In the genomic region with DNA sequence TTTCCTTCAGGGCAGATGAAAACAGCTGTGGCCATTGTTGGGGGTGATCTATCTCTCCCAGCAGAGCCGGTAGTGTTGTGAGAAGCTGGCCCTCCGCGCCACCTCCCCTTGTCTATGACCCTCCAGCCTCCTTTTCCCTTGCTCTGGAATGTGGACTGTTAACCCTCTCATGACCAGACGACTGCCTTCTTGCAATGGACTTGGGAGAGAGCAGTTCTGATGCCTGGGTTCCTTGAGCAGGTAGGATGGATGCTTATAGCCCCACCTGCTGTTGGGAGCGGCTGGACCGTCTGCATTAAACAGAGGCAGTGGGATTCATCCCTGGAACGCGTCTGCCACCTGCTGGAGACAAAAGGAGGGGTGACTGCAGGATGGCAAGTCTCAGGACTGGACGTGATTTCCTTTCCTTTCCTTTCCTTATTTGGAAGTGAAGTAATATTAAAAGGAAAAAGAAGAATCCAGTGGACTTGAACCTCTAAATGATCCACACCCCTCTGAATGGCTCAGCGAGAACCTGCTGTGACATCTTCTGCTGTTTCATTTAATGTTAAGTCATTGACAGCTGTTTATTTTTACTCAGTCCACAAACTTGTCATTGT, we compare ENCODE assay signal across 9 cellular contexts. TPM values are rescaled to one million over a fixed set of nuclear protein-coding genes. Genes with fewer than 3 reads are reported as not detected.
DNase-seq lines count a peak whose midpoint lies in the region; ATAC-seq and TF ChIP-seq lines count a peak whose summit lies in the region.
"Had no signal": no experiment of that assay in that cellular context is flagged by ENCODE, and none has a peak within 500 bp of the region (broad histone marks: within the 10 kb centered on the region; RNA-seq: fewer than 3 reads in every experiment).

No MANE protein-coding gene starts in this region.

- no peaks in the 10 kb centered on the region for H3K9me3 Mint-ChIP-seq in activated T-helper 1 cell treated with anti-CD3 and anti-CD28 coated beads, Interleukin-12 subunit alpha, Interleukin-12 subunit beta, Interleukin-2, Interleukin-4 antibody, amounts not matched to agents 30 ng/mL and 10 ng/mL and 1 ng/mL, durations not matched to agents 14 hours and 24 hours and 36 hours
- no peaks in the 10 kb centered on the region for H3K9me3 Mint-ChIP-seq in nephron progenitor cell
- no peaks in the 10 kb centered on the region for H3K9me3 Mint-ChIP-seq in stimulated activated naive CD8-positive, alpha-beta T cell treated with anti-CD3 and anti-CD28 coated beads, Interleukin-15, amount 100 ng/mL, for 72 hours

- peak; percentile 85 for DNase-seq in MG63
- DNase-seq in RPMI7951 (ENCODE audit: low read depth), result peak; percentile 79
- peak; percentile 79 for DNase-seq in activated T-helper 1 cell treated with anti-CD3 and anti-CD28 coated beads, Interleukin-12 subunit alpha, Interleukin-12 subunit beta, Interleukin-2, Interleukin-4 antibody, amounts not matched to agents 30 ng/mL and 10 ng/mL and 1 ng/mL, durations not matched to agents 14 hours and 24 hours and 36 hours (ENCODE audit: low spot score)
- DNase-seq in fibroblast of the aortic adventitia (ENCODE audit: low read depth), result peak; percentile 95
- peak; percentile 98 for DNase-seq in nephron progenitor cell
- DNase-seq in stimulated activated naive CD8-positive, alpha-beta T cell treated with anti-CD3 and anti-CD28 coated beads, Interleukin-15, amount 100 ng/mL, for 72 hours, result peak; percentile 84 to 88

- no peak overlapping the region for H3K27ac Mint-ChIP-seq in activated T-helper 1 cell treated with anti-CD3 and anti-CD28 coated beads, Interleukin-12 subunit alpha, Interleukin-12 subunit beta, Interleukin-2, Interleukin-4 antibody, amounts not matched to agents 30 ng/mL and 10 ng/mL and 1 ng/mL, durations not matched to agents 14 hours and 24 hours and 36 hours
- no peak overlapping the region for H3K27ac Mint-ChIP-seq in nephron progenitor cell
- no peak overlapping the region for H3K27ac Mint-ChIP-seq in stimulated activated naive CD8-positive, alpha-beta T cell treated with anti-CD3 and anti-CD28 coated beads, Interleukin-15, amount 100 ng/mL, for 72 hours

- H3K27me3 ChIP-seq in MG63, result no peaks in the 10 kb centered on the region

- H3K4me1 Mint-ChIP-seq in activated T-helper 1 cell treated with anti-CD3 and anti-CD28 coated beads, Interleukin-12 subunit alpha, Interleukin-12 subunit beta, Interleukin-2, Interleukin-4 antibody, amounts not matched to agents 30 ng/mL and 10 ng/mL and 1 ng/mL, durations not matched to agents 14 hours and 24 hours and 36 hours (ENCODE audit: low read depth), result no peaks in the 10 kb centered on the region
- peaks cover 48% of the 10 kb centered on the region for H3K4me1 Mint-ChIP-seq in nephron progenitor cell
- H3K4me1 Mint-ChIP-seq in stimulated activated naive CD8-positive, alpha-beta T cell treated with anti-CD3 and anti-CD28 coated beads, Interleukin-15, amount 100 ng/mL, for 72 hours, result no peaks in the 10 kb centered on the region

- no peak overlapping the region for H3K4me3 Mint-ChIP-seq in activated T-helper 1 cell treated with anti-CD3 and anti-CD28 coated beads, Interleukin-12 subunit alpha, Interleukin-12 subunit beta, Interleukin-2, Interleukin-4 antibody, amounts not matched to agents 30 ng/mL and 10 ng/mL and 1 ng/mL, durations not matched to agents 14 hours and 24 hours and 36 hours
- peak overlapping the region; percentile 22 for H3K4me3 Mint-ChIP-seq in nephron progenitor cell
- H3K4me3 Mint-ChIP-seq in stimulated activated naive CD8-positive, alpha-beta T cell treated with anti-CD3 and anti-CD28 coated beads, Interleukin-15, amount 100 ng/mL, for 72 hours, result no peak overlapping the region

- H3K4me3 ChIP-seq in MG63 (no peak overlapping the region), fibroblast of the aortic adventitia (ENCODE audit: low read depth, low read length) (no peak overlapping the region)
- H3K4me3 ChIP-seq: skin epidermis had no signal

- no peaks in the 10 kb centered on the region for H3K36me3 ChIP-seq in MG63

- TF ChIP-seq CTCF in GM12801 (IDR thresholded peaks at IDR 0.05; ENCODE audit: extremely low read depth, insufficient read length) (peak; percentile 95), fibroblast of the aortic adventitia (IDR thresholded peaks at IDR 0.05; ENCODE audit: insufficient read depth, low read length) (peak; percentile 98), nephron progenitor cell (IDR thresholded peaks at IDR 0.05) (peak; percentile 98)

- peaks cover 19% of the 10 kb centered on the region for H3K27me3 Mint-ChIP-seq in activated T-helper 1 cell treated with anti-CD3 and anti-CD28 coated beads, Interleukin-12 subunit alpha, Interleukin-12 subunit beta, Interleukin-2, Interleukin-4 antibody, amounts not matched to agents 30 ng/mL and 10 ng/mL and 1 ng/mL, durations not matched to agents 14 hours and 24 hours and 36 hours (ENCODE audit: insufficient read depth)
- peaks cover 51% of the 10 kb centered on the region for H3K27me3 Mint-ChIP-seq in nephron progenitor cell (ENCODE audit: low read depth, poor library complexity)
- H3K27me3 Mint-ChIP-seq in stimulated activated naive CD8-positive, alpha-beta T cell treated with anti-CD3 and anti-CD28 coated beads, Interleukin-15, amount 100 ng/mL, for 72 hours, result peaks cover 39% of the 10 kb centered on the region

- intact Hi-C loops in activated T-helper 1 cell treated with anti-CD3 and anti-CD28 coated beads, Interleukin-12 subunit alpha, Interleukin-12 subunit beta, Interleukin-2, Interleukin-4 antibody, amounts not matched to agents 30 ng/mL and 10 ng/mL and 1 ng/mL, durations not matched to agents 14 hours and 24 hours and 36 hours (cut with micrococcal nuclease), result loop anchor here (1.0 to 2.0 kb wide), 3 partner anchors 42 to 184 kb away; no protein-coding TSS in a partner anchor

- peak; percentile 93 for ATAC-seq in stimulated activated naive CD8-positive, alpha-beta T cell treated with anti-CD3 and anti-CD28 coated beads, Interleukin-15, amount 100 ng/mL, for 72 hours
- no peak for ATAC-seq in GM21737 (IDR thresholded peaks at IDR 0.05; ENCODE audit: unreplicated experiment)

- no peaks in the 10 kb centered on the region for H3K9me3 ChIP-seq in MG63

- no peaks in the 10 kb centered on the region for H3K36me3 Mint-ChIP-seq in activated T-helper 1 cell treated with anti-CD3 and anti-CD28 coated beads, Interleukin-12 subunit alpha, Interleukin-12 subunit beta, Interleukin-2, Interleukin-4 antibody, amounts not matched to agents 30 ng/mL and 10 ng/mL and 1 ng/mL, durations not matched to agents 14 hours and 24 hours and 36 hours (ENCODE audit: low read depth)
- no peaks in the 10 kb centered on the region for H3K36me3 Mint-ChIP-seq in nephron progenitor cell (ENCODE audit: low read depth)

RNA-seq across cellular contexts. Expression of a gene that starts 1.8 kb away (rescaled TPM):
- not detected in 2 replicates for total RNA-seq in MG63 (2014; rRNA removed; shearing (Covaris generic); ENCODE audit: low replicate concordance)
- not detected in 2 replicates for total RNA-seq in RPMI7951 (2014; rRNA removed; shearing (Covaris generic))
- not detected in 2 replicates for total RNA-seq in activated T-helper 1 cell treated with anti-CD3 and anti-CD28 coated beads, Interleukin-12 subunit alpha, Interleukin-12 subunit beta, Interleukin-2, Interleukin-4 antibody, amounts not matched to agents 30 ng/mL and 10 ng/mL and 1 ng/mL, durations not matched to agents 14 hours and 24 hours and 36 hours
- total RNA-seq in fibroblast of the aortic adventitia (ENCODE audit: low replicate concordance), result 0.09 TPM in 1 of 2 replicates, not detected in the other

RNA-seq across cellular contexts. Expression of a gene that starts 18.4 kb away (rescaled TPM):
- total RNA-seq in MG63 (2014; rRNA removed; shearing (Covaris generic); ENCODE audit: low replicate concordance), result 13.6 and 37.9 TPM in 2 replicates
- 32.3 and 32.4 TPM in 2 replicates for total RNA-seq in RPMI7951 (2014; rRNA removed; shearing (Covaris generic))
- total RNA-seq in activated T-helper 1 cell treated with anti-CD3 and anti-CD28 coated beads, Interleukin-12 subunit alpha, Interleukin-12 subunit beta, Interleukin-2, Interleukin-4 antibody, amounts not matched to agents 30 ng/mL and 10 ng/mL and 1 ng/mL, durations not matched to agents 14 hours and 24 hours and 36 hours, result 11.7 and 12.0 TPM in 2 replicates
- 29.9 and 37.5 TPM in 2 replicates for total RNA-seq in fibroblast of the aortic adventitia (ENCODE audit: low replicate concordance)

RNA-seq across cellular contexts. Expression of a gene that starts 19.9 kb away (rescaled TPM):
- total RNA-seq in MG63 (2014; rRNA removed; shearing (Covaris generic); ENCODE audit: low replicate concordance), result not detected in 2 replicates
- total RNA-seq in RPMI7951 (2014; rRNA removed; shearing (Covaris generic)), result not detected in 2 replicates
- not detected in 2 replicates for total RNA-seq in activated T-helper 1 cell treated with anti-CD3 and anti-CD28 coated beads, Interleukin-12 subunit alpha, Interleukin-12 subunit beta, Interleukin-2, Interleukin-4 antibody, amounts not matched to agents 30 ng/mL and 10 ng/mL and 1 ng/mL, durations not matched to agents 14 hours and 24 hours and 36 hours
- not detected in 2 replicates for total RNA-seq in fibroblast of the aortic adventitia (ENCODE audit: low replicate concordance)
